13 cellular contexts compared by ENCODE assay signal in genomic region chr4:94488667-94489066, GRCh38. TPM values are rescaled to one million over a fixed set of nuclear protein-coding genes. Genes with fewer than 3 reads are reported as not detected.
DNase-seq lines count a peak whose midpoint lies in the region; ATAC-seq and TF ChIP-seq lines count a peak whose summit lies in the region.
"Had no signal": no experiment of that assay in that cellular context is flagged by ENCODE, and none has a peak within 500 bp of the region (broad histone marks: within the 10 kb centered on the region; RNA-seq: fewer than 3 reads in every experiment).

No MANE protein-coding gene starts in this region.

- TF ChIP-seq CTCF in choroid plexus epithelial cell (conservative IDR thresholded peaks at IDR 0.05; ENCODE audit: low read depth, low read length) (no peak), Calu3 (IDR thresholded peaks at IDR 0.05; ENCODE audit: unreplicated experiment) (no peak), omental fat pad (IDR thresholded peaks at IDR 0.05) (no peak)

- H3K4me3 Mint-ChIP-seq in Calu3 (ENCODE audit: low read depth, unreplicated experiment) = no peak overlapping the region
- H3K4me3 Mint-ChIP-seq: activated CD4-positive, alpha-beta memory T cell treated with anti-CD3 and anti-CD28 coated beads for 36 hours had no signal

- peaks cover 20% of the 10 kb centered on the region for H3K4me1 Mint-ChIP-seq in Calu3 (ENCODE audit: low read depth, unreplicated experiment)

- H3K9me3 Mint-ChIP-seq in Calu3 (ENCODE audit: low read depth, unreplicated experiment) = no peaks in the 10 kb centered on the region
- H3K9me3 Mint-ChIP-seq: activated CD4-positive, alpha-beta memory T cell treated with anti-CD3 and anti-CD28 coated beads for 36 hours had no signal

- H3K27me3 ChIP-seq in right cardiac atrium (ENCODE audit: control insufficient read depth, insufficient read depth) = no peaks in the 10 kb centered on the region

- CTCF ChIA-PET in Calu3 (lab: Charles Lee) = no interaction called here

- H3K27me3 Mint-ChIP-seq in Calu3 (ENCODE audit: unreplicated experiment) = no peaks in the 10 kb centered on the region
- H3K27me3 Mint-ChIP-seq: activated CD4-positive, alpha-beta memory T cell treated with anti-CD3 and anti-CD28 coated beads for 36 hours had no signal

- no peak overlapping the region for H3K27ac ChIP-seq in right cardiac atrium (ENCODE audit: low read length)

- H3K27ac Mint-ChIP-seq in Calu3 (ENCODE audit: unreplicated experiment) = no peak overlapping the region
- H3K27ac Mint-ChIP-seq: activated CD4-positive, alpha-beta memory T cell treated with anti-CD3 and anti-CD28 coated beads for 36 hours had no signal

- ATAC-seq in right cardiac atrium (peak; percentile 10 to 20), omental fat pad (ENCODE audit: low FRiP score) (no peak), GM21515 (IDR thresholded peaks at IDR 0.05; ENCODE audit: unreplicated experiment) (no peak)

- H3K4me1 ChIP-seq in right cardiac atrium (ENCODE audit: control insufficient read depth, insufficient read depth, low read length) = peaks cover 2% of the 10 kb centered on the region

- H3K4me3 ChIP-seq in choroid plexus epithelial cell (ENCODE audit: low read depth, low read length) (no peak overlapping the region), right cardiac atrium (ENCODE audit: low read length) (no peak overlapping the region)

- no peaks in the 10 kb centered on the region for H3K9me3 ChIP-seq in right cardiac atrium (ENCODE audit: control insufficient read depth, low read length)

- no TSS peak for BruUV-seq in Calu3 (replicated peaks; lab: Mats Ljungman, UMichigan)

- intact Hi-C loops in right cardiac atrium (cut with DNase I) = no loop called here
- intact Hi-C loops in Calu3 (cut with micrococcal nuclease; ENCODE audit: unreplicated experiment) = no loop called here

- DNase-seq in AG08396 (ENCODE audit: low spot score) (peak; percentile 7), NCI-H1048 (lab: John Stamatoyannopoulos, UW) (peak; percentile 36), choroid plexus epithelial cell (ENCODE audit: low read depth) (peak; percentile 48), right cardiac atrium (no peak), Calu3 (no peak), omental fat pad (ENCODE audit: low spot score) (no peak)
- no peak for DNase-seq in activated effector memory CD4-positive, alpha-beta T cell treated with Interleukin-2 at 50 U/mL for 16 hours
- DNase-seq: activated CD4-positive, alpha-beta memory T cell treated with anti-CD3 and anti-CD28 coated beads for 36 hours; activated naive CD4-positive, alpha-beta T cell treated with anti-CD3 and anti-CD28 coated beads, Interleukin-2, amount 50 U/mL, for 16 hours; effector CD4-positive, alpha-beta T cell; NCI-H146; T-helper 2 cell had no signal

- 66% methylated on average over 4 of the region's 4 CpGs for WGBS in right cardiac atrium

- no peaks in the 10 kb centered on the region for H3K36me3 Mint-ChIP-seq in Calu3 (ENCODE audit: insufficient read depth, unreplicated experiment)

RNA-seq across cellular contexts. Expression of gene PDLIM5, which starts 36.9 kb away (rescaled TPM):
- 100 to 1,000 TPM; 511 to 778 (median 584) TPM for total RNA-seq in right cardiac atrium
- 407 TPM for polyA plus RNA-seq in right cardiac atrium
- 122 and 129 TPM in 2 replicates for total RNA-seq in Calu3 (2022)
- total RNA-seq in omental fat pad = 100 to 1,000 TPM; 119 to 168 (median 146) TPM

Comparison
In these comparisons a context has a peak if more than half of its experiments do, and no peak if none do; other contexts are left out.
1. DNase-seq: peak in AG08396 (single experiment), NCI-H1048 (single experiment) and choroid plexus epithelial cell (single experiment); none in right cardiac atrium (0 of 3), Calu3 (single experiment), activated effector memory CD4-positive, alpha-beta T cell treated with Interleukin-2 at 50 U/mL for 16 hours (single experiment) and omental fat pad (single experiment).
2. ATAC-seq: peak in right cardiac atrium (2 of 2); none in omental fat pad (single experiment) and GM21515 (single experiment).